ENCODE assay signal across 1 cellular context in the genomic region with DNA sequence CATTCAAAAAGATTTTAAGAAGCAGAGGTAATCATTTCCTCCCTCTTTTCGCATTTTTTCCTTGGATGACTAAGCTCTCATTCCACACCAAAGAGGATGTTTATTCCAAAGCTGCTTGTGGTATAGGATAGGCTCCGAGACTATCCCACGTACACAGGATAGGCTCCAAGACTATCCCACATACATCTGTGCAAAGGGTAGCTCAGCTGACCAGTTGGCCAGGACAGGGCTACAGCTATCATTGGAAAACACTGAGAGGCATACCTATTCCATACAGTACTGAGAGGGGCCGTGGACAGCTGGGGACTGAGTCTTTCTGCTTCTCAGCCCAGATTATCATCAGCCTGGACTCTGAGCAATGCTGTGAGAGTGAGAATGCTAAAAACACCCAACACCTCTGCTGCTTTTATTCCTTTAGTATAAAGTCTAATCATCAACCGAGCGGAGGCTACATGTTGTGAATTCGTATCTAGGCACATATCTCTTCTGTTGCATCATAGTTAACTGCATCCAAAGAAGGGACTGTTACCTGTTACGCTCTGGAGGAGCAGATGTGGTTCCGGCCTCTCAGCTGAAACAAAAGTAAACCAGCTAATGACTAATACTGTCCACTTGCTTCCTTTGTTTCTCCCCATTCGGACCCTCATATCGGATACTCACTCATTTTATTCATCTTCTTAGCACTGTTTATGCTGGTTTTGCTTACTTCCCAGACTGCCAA.
A peak's percentile ranks its signal among the peaks of the same experiment; 100 is the strongest.
TF ChIP-seq lines count a peak whose summit lies in the region.

No MANE protein-coding gene starts in this region.

TF ChIP-seq in endothelial cell of umbilical vein, 7 proteins besides CTCF, POLR2A, EP300 and RAD21 (continued from another document):
- TF ChIP-seq GATA2 (IDR thresholded peaks at IDR 0.05; ENCODE audit: insufficient read depth, insufficient read length, low read depth, low read length) = peak; percentile 73
TF ChIP-seq in endothelial cell of umbilical vein: peak in this region for 4.
